In genomic region chr9:133346021-133346713, GRCh38 we compare ENCODE assay signal across 9 cellular contexts. TPM values are rescaled to one million over a fixed set of nuclear protein-coding genes. Genes with fewer than 3 reads are reported as not detected.
A peak's percentile ranks its signal among the peaks of the same experiment; 100 is the strongest.
DNase-seq lines count a peak whose midpoint lies in the region; ATAC-seq and TF ChIP-seq lines count a peak whose summit lies in the region.
"Had no signal": no experiment of that assay in that cellular context is flagged by ENCODE, and none has a peak within 500 bp of the region (broad histone marks: within the 10 kb centered on the region; RNA-seq: fewer than 3 reads in every experiment).

No MANE protein-coding gene starts in this region.

- TF ChIP-seq CTCF in activated B cell treated with CpG ODN at 0.5 μM for 24 hours (IDR thresholded peaks at IDR 0.05), result no peak
- no peak for TF ChIP-seq CTCF in hepatocyte (IDR thresholded peaks at IDR 0.05; ENCODE audit: poor library complexity)

- peaks cover 3% of the 10 kb centered on the region for H3K36me3 ChIP-seq in hepatocyte (replicated peaks; ENCODE audit: insufficient read depth, low read depth)

- H3K4me1 ChIP-seq in hepatocyte (ENCODE audit: insufficient read depth), result peaks cover 10% of the 10 kb centered on the region

- no peaks in the 10 kb centered on the region for H3K9me3 ChIP-seq in hepatocyte (ENCODE audit: low read depth)

- H3K4me3 Mint-ChIP-seq in T-helper 1 cell treated with Interleukin-12 subunit alpha and Interleukin-12 subunit beta and Interleukin-4 antibody, amounts not matched to agents 30 μg/mL and 1 μg/mL, for 36 hours, result peak overlapping the region; percentile 98
- peak overlapping the region; percentile 99 for H3K4me3 Mint-ChIP-seq in activated B cell treated with CpG ODN at 0.5 μM for 24 hours
- peak overlapping the region; percentile 96 to 99 for H3K4me3 Mint-ChIP-seq in stimulated activated naive CD8-positive, alpha-beta T cell treated with anti-CD3 and anti-CD28 coated beads, Interleukin-15, amount 100 ng/mL, for 72 hours

- DNase-seq in T-helper 1 cell (no peak), activated B cell treated with CpG ODN at 0.5 μM for 24 hours (no peak), hepatocyte (ENCODE audit: low spot score) (no peak), posterior vena cava (ENCODE audit: low spot score) (no peak)
- DNase-seq in stimulated activated naive CD8-positive, alpha-beta T cell treated with anti-CD3 and anti-CD28 coated beads, Interleukin-15, amount 100 ng/mL, for 72 hours, result no peak
- DNase-seq: NCI-H774 had no signal

- H3K27me3 ChIP-seq in hepatocyte, result no peaks in the 10 kb centered on the region

- H3K27ac ChIP-seq in hepatocyte, result no peak overlapping the region

- no peaks in the 10 kb centered on the region for H3K27me3 Mint-ChIP-seq in T-helper 1 cell treated with Interleukin-12 subunit alpha and Interleukin-12 subunit beta and Interleukin-4 antibody, amounts not matched to agents 30 μg/mL and 1 μg/mL, for 36 hours (ENCODE audit: low read depth)
- H3K27me3 Mint-ChIP-seq in activated B cell treated with CpG ODN at 0.5 μM for 24 hours, result no peaks in the 10 kb centered on the region
- no peaks in the 10 kb centered on the region for H3K27me3 Mint-ChIP-seq in stimulated activated naive CD8-positive, alpha-beta T cell treated with anti-CD3 and anti-CD28 coated beads, Interleukin-15, amount 100 ng/mL, for 72 hours

- peak overlapping the region; percentile 92 for H3K4me2 ChIP-seq in hepatocyte

- peaks cover 45% of the 10 kb centered on the region for H3K36me3 Mint-ChIP-seq in T-helper 1 cell treated with Interleukin-12 subunit alpha and Interleukin-12 subunit beta and Interleukin-4 antibody, amounts not matched to agents 30 μg/mL and 1 μg/mL, for 36 hours (ENCODE audit: low read depth)
- H3K36me3 Mint-ChIP-seq in activated B cell treated with CpG ODN at 0.5 μM for 24 hours (ENCODE audit: low read depth), result peaks cover 78% of the 10 kb centered on the region

- no peak for ATAC-seq in activated B cell treated with CpG ODN at 0.5 μM for 24 hours (ENCODE audit: low read depth)
- no peak for ATAC-seq in stimulated activated naive CD8-positive, alpha-beta T cell treated with anti-CD3 and anti-CD28 coated beads, Interleukin-15, amount 100 ng/mL, for 72 hours
- ATAC-seq in HG03521 (IDR thresholded peaks at IDR 0.05; ENCODE audit: unreplicated experiment), result no peak
- ATAC-seq in HG03095 (IDR thresholded peaks at IDR 0.05; ENCODE audit: unreplicated experiment), result no peak

- no peaks in the 10 kb centered on the region for H3K9me2 ChIP-seq in hepatocyte (replicated peaks; ENCODE audit: insufficient read depth)

- no peak overlapping the region for H2AFZ ChIP-seq in hepatocyte

- H4K20me1 ChIP-seq in hepatocyte (ENCODE audit: insufficient read depth, poor library complexity, severe bottlenecking), result peaks cover 19% of the 10 kb centered on the region

- POLR2A ChIA-PET in activated B cell treated with CpG ODN at 0.5 μM for 24 hours (lab: Charles Lee), result interaction anchor here (0.6 to 3.9 kb wide), 6 partner anchors 10 to 495 kb away, joined by 4 to 52 read pairs (median 12); partner anchors contain the start of genes CACFD1, STKLD1, SURF1 and SURF2

- 78% methylated on average over 14 of the region's 14 CpGs for WGBS in hepatocyte (ENCODE audit: low lambda C conversion rate, missing lambda C conversion rate)

- CTCF ChIA-PET in activated B cell treated with CpG ODN at 0.5 μM for 24 hours (lab: Charles Lee), result no interaction called here

- peaks cover 27% of the 10 kb centered on the region for H3K4me1 Mint-ChIP-seq in T-helper 1 cell treated with Interleukin-12 subunit alpha and Interleukin-12 subunit beta and Interleukin-4 antibody, amounts not matched to agents 30 μg/mL and 1 μg/mL, for 36 hours (ENCODE audit: low read depth)
- peaks cover 52% of the 10 kb centered on the region for H3K4me1 Mint-ChIP-seq in activated B cell treated with CpG ODN at 0.5 μM for 24 hours
- H3K4me1 Mint-ChIP-seq in stimulated activated naive CD8-positive, alpha-beta T cell treated with anti-CD3 and anti-CD28 coated beads, Interleukin-15, amount 100 ng/mL, for 72 hours, result peaks cover 59% of the 10 kb centered on the region

- H3K27ac Mint-ChIP-seq in T-helper 1 cell treated with Interleukin-12 subunit alpha and Interleukin-12 subunit beta and Interleukin-4 antibody, amounts not matched to agents 30 μg/mL and 1 μg/mL, for 36 hours, result peak overlapping the region; percentile 14
- peak overlapping the region; percentile 81 for H3K27ac Mint-ChIP-seq in activated B cell treated with CpG ODN at 0.5 μM for 24 hours
- H3K27ac Mint-ChIP-seq in stimulated activated naive CD8-positive, alpha-beta T cell treated with anti-CD3 and anti-CD28 coated beads, Interleukin-15, amount 100 ng/mL, for 72 hours, result peak overlapping the region; percentile 91 to 92

- no peak overlapping the region for H3K4me3 ChIP-seq in hepatocyte

- H3K9me3 Mint-ChIP-seq in T-helper 1 cell treated with Interleukin-12 subunit alpha and Interleukin-12 subunit beta and Interleukin-4 antibody, amounts not matched to agents 30 μg/mL and 1 μg/mL, for 36 hours, result no peaks in the 10 kb centered on the region
- H3K9me3 Mint-ChIP-seq in activated B cell treated with CpG ODN at 0.5 μM for 24 hours, result no peaks in the 10 kb centered on the region
- H3K9me3 Mint-ChIP-seq in stimulated activated naive CD8-positive, alpha-beta T cell treated with anti-CD3 and anti-CD28 coated beads, Interleukin-15, amount 100 ng/mL, for 72 hours, result no peaks in the 10 kb centered on the region

- peaks cover 49% of the 10 kb centered on the region for H3K79me2 ChIP-seq in hepatocyte

- intact Hi-C loops in activated B cell treated with CpG ODN at 0.5 μM for 24 hours (cut with micrococcal nuclease), result no loop called here
- intact Hi-C loops in posterior vena cava (cut with DNase I), result no loop called here

RNA-seq across cellular contexts. Expression of gene MED22, which starts 1.8 kb away (rescaled TPM):
- total RNA-seq in activated B cell treated with CpG ODN at 0.5 μM for 24 hours (40.7 and 45.7 TPM in 2 replicates), hepatocyte (15.3 and 18.8 TPM in 2 replicates), posterior vena cava (10 to 100 TPM; 28.6 to 28.9 TPM)
- 18.7 and 23.4 TPM in 2 replicates for polyA plus RNA-seq in hepatocyte

RNA-seq across cellular contexts. Expression of gene RPL7A, which starts 1.9 kb away (rescaled TPM):
- total RNA-seq in activated B cell treated with CpG ODN at 0.5 μM for 24 hours, result 3,786 and 4,134 TPM in 2 replicates
- 2,138 and 2,226 TPM in 2 replicates for total RNA-seq in hepatocyte
- 377 and 404 TPM in 2 replicates for polyA plus RNA-seq in hepatocyte
- 1,000 to 10,000 TPM; 1,252 to 1,287 TPM for total RNA-seq in posterior vena cava

RNA-seq across cellular contexts. Expression of gene SURF1, which starts 10.1 kb away (rescaled TPM):
- 33.6 and 38.9 TPM in 2 replicates for total RNA-seq in activated B cell treated with CpG ODN at 0.5 μM for 24 hours
- total RNA-seq in hepatocyte, result 33.9 and 37.4 TPM in 2 replicates
- 76.5 and 83.9 TPM in 2 replicates for polyA plus RNA-seq in hepatocyte
- 10 to 100 TPM; 27.7 to 30.2 TPM for total RNA-seq in posterior vena cava

RNA-seq across cellular contexts. Expression of gene SURF6, which starts 10.2 kb away (rescaled TPM):
- total RNA-seq in activated B cell treated with CpG ODN at 0.5 μM for 24 hours (22.4 and 23.9 TPM in 2 replicates), hepatocyte (20.2 and 23.4 TPM in 2 replicates), posterior vena cava (10 to 100 TPM; 11.5 to 12.0 TPM)
- polyA plus RNA-seq in hepatocyte, result 22.9 and 24.3 TPM in 2 replicates

RNA-seq across cellular contexts. Expression of gene SURF2, which starts 10.2 kb away (rescaled TPM):
- 17.3 and 17.8 TPM in 2 replicates for total RNA-seq in activated B cell treated with CpG ODN at 0.5 μM for 24 hours
- 13.2 and 13.6 TPM in 2 replicates for total RNA-seq in hepatocyte
- polyA plus RNA-seq in hepatocyte, result 22.9 and 25.5 TPM in 2 replicates
- total RNA-seq in posterior vena cava, result 10 to 100 TPM; 11.8 to 12.0 TPM

Comparison
In these comparisons a context has a peak if more than half of its experiments do, and no peak if none do; other contexts are left out.
1. H3K27ac Mint-ChIP-seq: peak in every context shown above with its lines; median percentile 92 in stimulated activated naive CD8-positive, alpha-beta T cell treated with anti-CD3 and anti-CD28 coated beads, Interleukin-15, amount 100 ng/mL, for 72 hours; 81 in activated B cell treated with CpG ODN at 0.5 μM for 24 hours; 14 in T-helper 1 cell treated with Interleukin-12 subunit alpha and Interleukin-12 subunit beta and Interleukin-4 antibody, amounts not matched to agents 30 μg/mL and 1 μg/mL, for 36 hours.